Comparison of ENCODE assay signal across 1 cellular context in the genomic region with DNA sequence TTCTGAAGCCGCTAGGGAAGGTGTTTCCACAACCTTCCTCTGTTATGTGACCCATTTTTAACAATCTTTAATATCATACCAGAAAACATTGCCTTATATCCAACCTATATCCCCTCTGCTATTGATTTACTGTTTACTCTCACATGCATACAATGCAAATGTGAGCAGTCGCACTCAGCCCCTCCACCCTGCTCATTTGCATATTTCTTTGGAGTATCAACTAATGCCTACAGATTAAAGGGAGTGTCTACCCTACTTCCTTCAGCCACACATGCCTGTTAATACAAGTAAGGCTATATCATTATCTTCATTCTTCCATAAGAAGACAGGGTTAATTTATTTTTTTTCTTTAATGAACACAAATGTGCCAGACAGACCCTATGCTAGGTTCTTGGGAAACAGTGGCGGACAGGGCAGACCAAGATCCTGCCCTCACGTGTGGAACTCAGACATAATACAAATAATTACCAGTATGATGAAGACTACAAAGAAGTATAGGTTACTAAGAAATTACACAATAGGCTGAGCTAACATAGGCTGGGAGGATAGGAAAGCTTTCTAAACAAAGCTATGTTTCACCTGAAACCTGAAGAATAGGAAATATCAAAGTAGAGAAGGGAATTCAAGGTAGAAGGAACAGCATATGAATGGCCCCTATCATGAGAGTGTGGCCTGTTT.
TF ChIP-seq lines count a peak whose summit lies in the region.

No MANE protein-coding gene starts in this region.

TF ChIP-seq in HCT116, 20 proteins besides CTCF, POLR2A, EP300 and RAD21 (continued from another document):
- TF ChIP-seq, protein P1, sequence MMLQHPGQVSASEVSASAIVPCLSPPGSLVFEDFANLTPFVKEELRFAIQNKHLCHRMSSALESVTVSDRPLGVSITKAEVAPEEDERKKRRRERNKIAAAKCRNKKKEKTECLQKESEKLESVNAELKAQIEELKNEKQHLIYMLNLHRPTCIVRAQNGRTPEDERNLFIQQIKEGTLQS (IDR thresholded peaks at IDR 0.05) = no peak
- no peak for TF ChIP-seq TCF7L2 (IDR thresholded peaks at IDR 0.05; ENCODE audit: borderline replicate concordance, extremely low read depth, insufficient read depth, insufficient read length)
- TF ChIP-seq POLR2AphosphoS5 (IDR thresholded peaks at IDR 0.05; ENCODE audit: low read depth, low read length) = no peak
- TF ChIP-seq, protein P2, sequence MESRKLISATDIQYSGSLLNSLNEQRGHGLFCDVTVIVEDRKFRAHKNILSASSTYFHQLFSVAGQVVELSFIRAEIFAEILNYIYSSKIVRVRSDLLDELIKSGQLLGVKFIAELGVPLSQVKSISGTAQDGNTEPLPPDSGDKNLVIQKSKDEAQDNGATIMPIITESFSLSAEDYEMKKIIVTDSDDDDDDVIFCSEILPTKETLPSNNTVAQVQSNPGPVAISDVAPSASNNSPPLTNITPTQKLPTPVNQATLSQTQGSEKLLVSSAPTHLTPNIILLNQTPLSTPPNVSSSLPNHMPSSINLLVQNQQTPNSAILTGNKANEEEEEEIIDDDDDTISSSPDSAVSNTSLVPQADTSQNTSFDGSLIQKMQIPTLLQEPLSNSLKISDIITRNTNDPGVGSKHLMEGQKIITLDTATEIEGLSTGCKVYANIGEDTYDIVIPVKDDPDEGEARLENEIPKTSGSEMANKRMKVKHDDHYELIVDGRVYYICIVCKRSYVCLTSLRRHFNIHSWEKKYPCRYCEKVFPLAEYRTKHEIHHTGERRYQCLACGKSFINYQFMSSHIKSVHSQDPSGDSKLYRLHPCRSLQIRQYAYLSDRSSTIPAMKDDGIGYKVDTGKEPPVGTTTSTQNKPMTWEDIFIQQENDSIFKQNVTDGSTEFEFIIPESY (IDR thresholded peaks at IDR 0.05; ENCODE audit: extremely low read depth, insufficient replicate concordance, low read length) = no peak
- no peak for TF ChIP-seq EZH2 (IDR thresholded peaks at IDR 0.05)
- TF ChIP-seq SIN3A (IDR thresholded peaks at IDR 0.05; ENCODE audit: low read depth) = no peak
- no peak for TF ChIP-seq CEBPB (IDR thresholded peaks at IDR 0.05; ENCODE audit: low read depth)
- TF ChIP-seq ZFX (IDR thresholded peaks at IDR 0.05) = no peak
- no peak for TF ChIP-seq EZH2phosphoT487 (IDR thresholded peaks at IDR 0.05; ENCODE audit: borderline replicate concordance)
- TF ChIP-seq SP1 (IDR thresholded peaks at IDR 0.05; ENCODE audit: low read depth) = no peak
- TF ChIP-seq EGR1 (IDR thresholded peaks at IDR 0.05; ENCODE audit: low read depth) = no peak
- no peak for TF ChIP-seq FOSL1 (IDR thresholded peaks at IDR 0.05; ENCODE audit: low read depth)
